In genomic region chr21:39518055-39518844, GRCh38 we compare ENCODE assay signal across 8 cellular contexts.
A peak's percentile ranks its signal among the peaks of the same experiment; 100 is the strongest.
DNase-seq lines count a peak whose midpoint lies in the region; ATAC-seq and TF ChIP-seq lines count a peak whose summit lies in the region.

No MANE protein-coding gene starts in this region.

- peak; percentile 93 for TF ChIP-seq CTCF in glutamatergic neuron (IDR thresholded peaks at IDR 0.05; ENCODE audit: partially characterized antibody, unreplicated experiment)

- H3K27ac Mint-ChIP-seq in activated naive CD4-positive, alpha-beta T cell treated with anti-CD3 and anti-CD28 coated beads, Interleukin-2, amount 10 ng/mL, durations not matched to agents 7 days and 5 days: no peak overlapping the region
- H3K27ac Mint-ChIP-seq in glutamatergic neuron (ENCODE audit: unreplicated experiment): no peak overlapping the region

- in situ Hi-C loops in Caki2 (cut with HindIII; ENCODE audit: low pct_unique_long_range_greater_than_20kb, low sequenced_read_pairs): no loop called here

- peaks cover 8% of the 10 kb centered on the region for H3K27me3 Mint-ChIP-seq in activated naive CD4-positive, alpha-beta T cell treated with anti-CD3 and anti-CD28 coated beads, Interleukin-2, amount 10 ng/mL, durations not matched to agents 7 days and 5 days
- no peaks in the 10 kb centered on the region for H3K27me3 Mint-ChIP-seq in glutamatergic neuron (ENCODE audit: unreplicated experiment)

- no peaks in the 10 kb centered on the region for H3K9me3 Mint-ChIP-seq in activated naive CD4-positive, alpha-beta T cell treated with anti-CD3 and anti-CD28 coated beads, Interleukin-2, amount 10 ng/mL, durations not matched to agents 7 days and 5 days
- H3K9me3 Mint-ChIP-seq in glutamatergic neuron (ENCODE audit: unreplicated experiment): peaks cover 4% of the 10 kb centered on the region

- DNase-seq in Caki2 (ENCODE audit: low read depth) (peak; percentile 58), M059J (ENCODE audit: low read depth) (peak; percentile 61), RPMI8226 (peak; percentile 79), glutamatergic neuron (peak; percentile 72), pons (ENCODE audit: low spot score) (peak; percentile 72)
- peak; percentile 52 for DNase-seq in activated naive CD4-positive, alpha-beta T cell treated with anti-CD3 and anti-CD28 coated beads, Interleukin-2, amount 10 ng/mL, durations not matched to agents 7 days and 5 days

- no peaks in the 10 kb centered on the region for H3K36me3 Mint-ChIP-seq in activated naive CD4-positive, alpha-beta T cell treated with anti-CD3 and anti-CD28 coated beads, Interleukin-2, amount 10 ng/mL, durations not matched to agents 7 days and 5 days
- H3K36me3 Mint-ChIP-seq in glutamatergic neuron (ENCODE audit: unreplicated experiment): no peaks in the 10 kb centered on the region

- no peaks in the 10 kb centered on the region for H3K4me1 Mint-ChIP-seq in activated naive CD4-positive, alpha-beta T cell treated with anti-CD3 and anti-CD28 coated beads, Interleukin-2, amount 10 ng/mL, durations not matched to agents 7 days and 5 days
- H3K4me1 Mint-ChIP-seq in glutamatergic neuron (ENCODE audit: low read depth, unreplicated experiment): no peaks in the 10 kb centered on the region

- no peak overlapping the region for H3K4me3 Mint-ChIP-seq in activated naive CD4-positive, alpha-beta T cell treated with anti-CD3 and anti-CD28 coated beads, Interleukin-2, amount 10 ng/mL, durations not matched to agents 7 days and 5 days
- H3K4me3 Mint-ChIP-seq in glutamatergic neuron (ENCODE audit: unreplicated experiment): no peak overlapping the region

- ATAC-seq in GM21381 (IDR thresholded peaks at IDR 0.05; ENCODE audit: unreplicated experiment) (peak; percentile 86), HG03520 (IDR thresholded peaks at IDR 0.05; ENCODE audit: unreplicated experiment) (no peak)

- CTCF ChIA-PET in activated naive CD4-positive, alpha-beta T cell treated with anti-CD3 and anti-CD28 coated beads, Interleukin-2, amount 10 ng/mL, durations not matched to agents 7 days and 5 days (lab: Charles Lee): interaction anchor here (0.8 to 3.4 kb wide), 8 partner anchors 9 to 204 kb away, joined by 3 to 24 read pairs (median 5); no protein-coding TSS in a partner anchor
